Comparison of ENCODE assay signal across 8 cellular contexts in the genomic region with DNA sequence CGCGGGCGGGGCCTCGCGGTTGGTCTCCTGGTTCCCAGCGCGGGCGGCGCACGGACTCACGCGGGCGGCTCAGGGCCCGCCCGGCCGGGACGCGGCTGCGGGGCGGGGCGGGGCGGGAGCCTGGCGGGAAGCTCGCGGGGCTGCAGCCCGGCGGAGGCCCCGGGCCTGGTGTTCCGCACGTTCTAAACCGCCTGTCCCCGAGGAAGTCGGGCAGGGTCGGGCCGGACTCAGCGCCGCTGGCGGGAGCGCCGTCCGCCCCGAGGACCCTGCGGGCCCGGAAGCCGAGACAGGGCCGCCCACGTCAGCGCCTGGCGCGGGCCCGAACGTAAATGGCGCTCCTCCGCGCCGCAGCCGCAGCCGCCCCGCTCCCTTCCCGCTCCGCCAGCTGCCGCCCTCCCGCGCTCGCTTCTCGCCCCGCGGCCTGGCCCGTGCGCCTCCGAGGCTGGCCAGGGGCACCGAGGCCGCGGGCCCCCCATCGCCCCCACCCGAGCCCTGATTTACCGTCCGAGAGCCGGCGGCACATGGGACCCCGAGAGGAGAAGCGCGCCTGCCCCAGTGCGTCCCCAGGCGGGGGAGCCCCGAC. TPM values are rescaled to one million over a fixed set of nuclear protein-coding genes. Genes with fewer than 3 reads are reported as not detected.
DNase-seq lines count a peak whose midpoint lies in the region; ATAC-seq, FAIRE-seq and TF ChIP-seq lines count a peak whose summit lies in the region.

No MANE protein-coding gene starts in this region.

- no peak overlapping the region for H2AK5ac ChIP-seq in H1 (ENCODE audit: low read depth, low read length)

- no peak overlapping the region for H2BK5ac ChIP-seq in H1 (ENCODE audit: low read depth, low read length)

- TF ChIP-seq CTCF in H1 (IDR thresholded peaks at IDR 0.05; ENCODE audit: control extremely low read depth in 1 of 3, insufficient read depth in 1 of 3, low read depth in 1 of 3, low read length in 3 of 3), result no peak

- no peak overlapping the region for H2BK20ac ChIP-seq in H1 (ENCODE audit: low read length)

- FAIRE-seq in H1 (lab: Jason Lieb, UNC), result no peak

- H3K9me3 ChIP-seq in H1 (ENCODE audit: insufficient read depth in 2 of 2, low read depth in 1 of 2, low read length in 1 of 2), result peaks cover 30 to 35% of the 10 kb centered on the region in 2 experiments
- H3K9me3 ChIP-seq in mesodermal cell (ENCODE audit: control insufficient read depth, low read length), result peaks cover 42% of the 10 kb centered on the region

- no peak overlapping the region for H3K56ac ChIP-seq in H1 (replicated peaks; ENCODE audit: insufficient read length, low read depth, low read length)

- H3K4me2 ChIP-seq in H1 (ENCODE audit: insufficient read depth in 1 of 2, low read depth in 2 of 2, low read length in 2 of 2), result peak overlapping the region; percentile 71 to 81

- no peak overlapping the region for H2BK12ac ChIP-seq in H1 (ENCODE audit: low read depth, low read length)

- H4K91ac ChIP-seq in H1 (replicated peaks; ENCODE audit: insufficient read length, low read length), result no peak overlapping the region

- CTCF ChIA-PET in H1 (lab: Charles Lee; ENCODE audit: partially characterized antibody), result interaction anchor here (5.0 kb wide), 1 partner anchor 18 kb away, joined by 32 read pairs; no protein-coding TSS in a partner anchor

- no peak overlapping the region for H2BK120ac ChIP-seq in H1 (replicated peaks; ENCODE audit: low read depth, low read length)

- no peak overlapping the region for H3K18ac ChIP-seq in H1 (ENCODE audit: extremely low read depth, low read length)

- no peak overlapping the region for H2AFZ ChIP-seq in H1 (ENCODE audit: low read length)

- TF ChIP-seq EP300 in H1 (IDR thresholded peaks at IDR 0.05; ENCODE audit: borderline replicate concordance in 1 of 2, low read depth in 2 of 2, low read length in 2 of 2), result no peak

- H3K14ac ChIP-seq in H1 (ENCODE audit: insufficient read length), result no peak overlapping the region

- no peak for TF ChIP-seq RAD21 in H1 (IDR thresholded peaks at IDR 0.05 in 1 of 2, conservative IDR thresholded peaks at IDR 0.05 in 1 of 2; ENCODE audit: low read depth in 2 of 2, low read length in 2 of 2)

- 5% methylated on average over 4 of the region's 86 CpGs; no CpG with 5 or more reads in 1 of the 2 experiments for WGBS in H1 (ENCODE audit: extremely low coverage in 1 of 2, insufficient coverage in 1 of 2, insufficient read length in 1 of 2, insufficient replicate concordance in 2 of 2, low coverage in 1 of 2, low lambda C conversion rate in 2 of 2, missing lambda C conversion rate in 1 of 2), 2 experiments
- WGBS in mesodermal cell (ENCODE audit: insufficient coverage in 2 of 2), 2 experiments, result 0 to 1% methylated on average over 50 to 73 of the region's 86 CpGs

- H3K79me1 ChIP-seq in H1 (ENCODE audit: low read depth, low read length), result peaks cover 17% of the 10 kb centered on the region; the same call in 1 of the 2 replicates

- H3K23ac ChIP-seq in H1 (ENCODE audit: insufficient read length), result no peak overlapping the region

- TF ChIP-seq POLR2A in H1 (IDR thresholded peaks at IDR 0.05; ENCODE audit: control extremely low read depth in 1 of 2, low read depth in 2 of 2, low read length in 2 of 2), result peak in 1 of 2 experiments; percentile 67; a peak in 2 of 3 replicates

- peaks cover 27 to 38% of the 10 kb centered on the region in 2 experiments for H3K79me2 ChIP-seq in H1 (ENCODE audit: control insufficient read depth in 1 of 2, insufficient read depth in 2 of 2, low read length in 2 of 2)

- H4K8ac ChIP-seq in H1 (ENCODE audit: extremely low read depth, insufficient read depth, low read length), result peak overlapping the region; percentile 96

- H3K4me3 ChIP-seq in H1 (ENCODE audit: extremely low read depth in 1 of 4, insufficient read depth in 2 of 4, low read depth in 3 of 4, low read length in 4 of 4), result peak overlapping the region; percentile 42 to 73 (median 44)
- H3K4me3 ChIP-seq in mesodermal cell (ENCODE audit: extremely low read depth, insufficient read depth, low read length, poor library complexity, severe bottlenecking), result peak overlapping the region; percentile 56

- H3K9ac ChIP-seq in H1 (replicated peaks in 1 of 4; ENCODE audit: extremely low read depth in 1 of 4, low read depth in 3 of 4, low read length in 3 of 4), result peak overlapping the region in 3 of 4 experiments; percentile 51 to 71 (median 65); a peak in 6 of 7 replicates

- peak; percentile 64 for ATAC-seq in GM18907 (IDR thresholded peaks at IDR 0.05; ENCODE audit: unreplicated experiment)
- peak; percentile 54 for ATAC-seq in HG03135 (IDR thresholded peaks at IDR 0.05; ENCODE audit: unreplicated experiment)

- H4K5ac ChIP-seq in H1 (ENCODE audit: insufficient read length, low read depth, low read length), result peak overlapping the region; percentile 36

- H3K4me1 ChIP-seq in H1 (replicated peaks in 1 of 4; ENCODE audit: control insufficient read depth in 3 of 4, insufficient read depth in 4 of 4, low read length in 3 of 4) (peaks cover 0 to 16% (median 11%) of the 10 kb centered on the region in 4 experiments; a peak in 5 of 7 replicates), mesodermal cell (ENCODE audit: control insufficient read depth, insufficient read depth, low read length, poor library complexity, severe bottlenecking) (no peaks in the 10 kb centered on the region)

- POLR2A ChIA-PET in H1 (lab: Charles Lee; ENCODE audit: partially characterized antibody), result interaction anchor here (1.1 to 6.8 kb wide), 7 partner anchors 12 to 97 kb away, joined by 3 to 49 read pairs (median 5); a partner anchor contains a TSS

- H3K27me3 ChIP-seq in H1 (replicated peaks in 1 of 4; ENCODE audit: control insufficient read depth in 3 of 4, extremely low read depth in 1 of 4, insufficient read depth in 3 of 4, low read length in 3 of 4), result peaks cover 0 to 2% (median 0%) of the 10 kb centered on the region in 4 experiments; a peak in 1 of 7 replicates

- H2BK15ac ChIP-seq in H1 (ENCODE audit: low read length), result no peak overlapping the region

- H3K27ac ChIP-seq in H1 (ENCODE audit: low read depth, low read length) (peak overlapping the region; percentile 77; the same call in 1 of the 2 replicates), mesodermal cell (ENCODE audit: low read depth, low read length, severe bottlenecking) (peak overlapping the region; percentile 91)

- H4K20me1 ChIP-seq in H1 (replicated peaks in 1 of 2; ENCODE audit: control insufficient read depth in 1 of 2, insufficient read depth in 2 of 2, low read length in 2 of 2), result peaks cover 8 to 16% of the 10 kb centered on the region in 2 experiments

- H3K36me3 ChIP-seq in H1 (ENCODE audit: control insufficient read depth in 2 of 4, insufficient read depth in 4 of 4, low read length in 3 of 4), result peaks cover 0 to 20% (median 6%) of the 10 kb centered on the region in 4 experiments; a peak in 3 of 8 replicates
- H3K36me3 ChIP-seq in mesodermal cell (ENCODE audit: control insufficient read depth, insufficient read depth, low read length), result peaks cover 42% of the 10 kb centered on the region

- DNase-seq in Ammon's horn (ENCODE audit: low spot score) (peak; percentile 92), NCI-H526 treated with DMSO at 0.1 percent for 48 hours (lab: John Stamatoyannopoulos, UW) (peak; percentile 72), H1 (ENCODE audit: low read depth in 1 of 2, low spot score in 2 of 2) (peak in 1 of 2 experiments; percentile 78)
- peak; percentile 64 to 66 for DNase-seq in activated CD8-positive, alpha-beta memory T cell treated with anti-CD3 and anti-CD28 coated beads for 4 hours (ENCODE audit: low read depth in 2 of 2)
- DNase-seq in stimulated activated CD8-positive, alpha-beta memory T cell treated with anti-CD3 and anti-CD28 coated beads, Interleukin-15, amount 100 ng/mL, for 1 hour (ENCODE audit: low read depth), result peak; percentile 57

- H3K23me2 ChIP-seq in H1 (ENCODE audit: low read depth, low read length), result peaks cover 11% of the 10 kb centered on the region; the same call in 1 of the 2 replicates

- H3K4ac ChIP-seq in H1 (replicated peaks; ENCODE audit: insufficient read length, low read depth, low read length), result no peak overlapping the region

TF ChIP-seq in H1, 55 proteins besides CTCF, POLR2A, EP300 and RAD21 (continues in another document):
- TF ChIP-seq RBBP5 (IDR thresholded peaks at IDR 0.05; ENCODE audit: borderline replicate concordance, low read depth, low read length) (no peak; the same call in 1 of the 2 replicates), KDM1A (IDR thresholded peaks at IDR 0.05; ENCODE audit: borderline replicate concordance, low read length) (no peak), TEAD4 (IDR thresholded peaks at IDR 0.05; ENCODE audit: low read depth, low read length) (no peak), TAF7 (optimal IDR thresholded peaks at IDR 0.05; ENCODE audit: borderline replicate concordance, low read depth, low read length) (peak; percentile 19)
- TF ChIP-seq, protein P1, sequence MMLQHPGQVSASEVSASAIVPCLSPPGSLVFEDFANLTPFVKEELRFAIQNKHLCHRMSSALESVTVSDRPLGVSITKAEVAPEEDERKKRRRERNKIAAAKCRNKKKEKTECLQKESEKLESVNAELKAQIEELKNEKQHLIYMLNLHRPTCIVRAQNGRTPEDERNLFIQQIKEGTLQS (IDR thresholded peaks at IDR 0.05; ENCODE audit: insufficient read depth, low read depth, low read length), result no peak

RNA-seq across cellular contexts. Expression of a gene that starts 0.3 kb away (rescaled TPM):
- 128 and 132 TPM in 2 replicates for total RNA-seq in H1 (2021; fragmentation: NEBNext Ultra II Directional; extraction: Animal tissue kit (Norgen Biotek cat#: 25700))
- polyA plus RNA-seq in H1 (2011; rRNA removed), result 185 and 308 TPM in 2 replicates
- 211 TPM for polyA plus RNA-seq in H1 (2011; cell fraction: cytosol; rRNA removed)
- 631 TPM for polyA plus RNA-seq in H1 (2011; cell fraction: nucleus; rRNA removed)
- 85.5 to 186 TPM (median 163 TPM) in 4 replicates for polyA plus RNA-seq in H1 (2012, experiment 1 of 2)
- polyA plus RNA-seq in H1 (2012, experiment 2 of 2), result 85.3 TPM
- 72.7 TPM for polyA plus RNA-seq in H1 (2013, experiment 1 of 2)
- polyA plus RNA-seq in H1 (2013, experiment 2 of 2), result 71.3 TPM
- polyA minus RNA-seq in H1 (2011; rRNA and poly(A)+ RNA removed), result 83.5 and 84.0 TPM in 2 replicates
- 128 TPM for polyA minus RNA-seq in H1 (2011; cell fraction: cytosol; rRNA and poly(A)+ RNA removed)
- 95.0 TPM for polyA minus RNA-seq in H1 (2011; cell fraction: nucleus; rRNA and poly(A)+ RNA removed)
- polyA plus RNA-seq in mesodermal cell (2013, experiment 1 of 2), result 121 TPM
- polyA plus RNA-seq in mesodermal cell (2013, experiment 2 of 2), result 106 TPM

RNA-seq across cellular contexts. Expression of a gene that starts 40.5 kb away (rescaled TPM):
- total RNA-seq in H1 (2021; fragmentation: NEBNext Ultra II Directional; extraction: Animal tissue kit (Norgen Biotek cat#: 25700)), result 75.3 and 75.8 TPM in 2 replicates
- 133 and 166 TPM in 2 replicates for polyA plus RNA-seq in H1 (2011; rRNA removed)
- 136 TPM for polyA plus RNA-seq in H1 (2011; cell fraction: cytosol; rRNA removed)
- 178 TPM for polyA plus RNA-seq in H1 (2011; cell fraction: nucleus; rRNA removed)
- 65.1 to 86.6 TPM (median 84.3 TPM) in 4 replicates for polyA plus RNA-seq in H1 (2012, experiment 1 of 2)
- polyA plus RNA-seq in H1 (2012, experiment 2 of 2), result 68.5 TPM
- polyA plus RNA-seq in H1 (2013, experiment 1 of 2), result 51.3 TPM
- polyA plus RNA-seq in H1 (2013, experiment 2 of 2), result 48.3 TPM
- 55.7 and 65.9 TPM in 2 replicates for polyA minus RNA-seq in H1 (2011; rRNA and poly(A)+ RNA removed)
- polyA minus RNA-seq in H1 (2011; cell fraction: cytosol; rRNA and poly(A)+ RNA removed), result 67.3 TPM
- polyA minus RNA-seq in H1 (2011; cell fraction: nucleus; rRNA and poly(A)+ RNA removed), result 68.6 TPM
- polyA plus RNA-seq in mesodermal cell (2013, experiment 1 of 2), result 60.2 TPM
- 56.9 TPM for polyA plus RNA-seq in mesodermal cell (2013, experiment 2 of 2)
